8 cellular contexts compared by ENCODE assay signal in genomic region chr11:73670808-73671207, GRCh38. TPM values are rescaled to one million over a fixed set of nuclear protein-coding genes. Genes with fewer than 3 reads are reported as not detected.
"Had no signal": no experiment of that assay in that cellular context is flagged by ENCODE, and none has a peak within 500 bp of the region (broad histone marks: within the 10 kb centered on the region; RNA-seq: fewer than 3 reads in every experiment).

No MANE protein-coding gene starts in this region.

- H3K4me1 ChIP-seq: HAP-1 had no signal

- DNase-seq: GM23248, GOT3, H7, HFFc6 had no signal

- FAIRE-seq: HepG2 had no signal

- H3K4me3 ChIP-seq: GM23248, HAP-1 had no signal

- H3K27ac ChIP-seq: GM23248, HL-60 had no signal

- H3K9me3 ChIP-seq: HAP-1 had no signal

- ATAC-seq: HCT116 had no signal

- H3K36me3 ChIP-seq: HAP-1 had no signal

RNA-seq across cellular contexts. Expression of gene PLEKHB1, which starts 24.4 kb away (rescaled TPM):
- total RNA-seq: GM23248 had no signal
- polyA plus RNA-seq: GM23248 had no signal
